ENCODE assay signal across 11 cellular contexts in genomic region chr10:82161264-82161663, GRCh38.
"Had no signal": no experiment of that assay in that cellular context is flagged by ENCODE, and none has a peak within 500 bp of the region (broad histone marks: within the 10 kb centered on the region; RNA-seq: fewer than 3 reads in every experiment).

No MANE protein-coding gene starts in this region.

- H3K27ac ChIP-seq: GM23248 had no signal

- FAIRE-seq: H1, H54 had no signal

- H2AFZ ChIP-seq: GM23248, GM23338 had no signal

- H3K36me3 ChIP-seq: HAP-1 had no signal

- H3K4me1 ChIP-seq: HAP-1 had no signal

- DNase-seq: GM23248, GOT3, H7, H9, HCEC 1CT, HFFc6 had no signal

- H3K9ac ChIP-seq: GM23248 had no signal

- ATAC-seq: GM23338, HCT116 had no signal

- H3K4me3 ChIP-seq: GM23248, GM23338, HAP-1 had no signal

- H3K4me2 ChIP-seq: GM23338 had no signal

- H3K9me3 ChIP-seq: HAP-1 had no signal
